Comparison of ENCODE assay signal across 16 cellular contexts in genomic region chr14:76497550-76498484, GRCh38.
A peak's percentile ranks its signal among the peaks of the same experiment; 100 is the strongest.
DNase-seq lines count a peak whose midpoint lies in the region; ATAC-seq, FAIRE-seq and TF ChIP-seq lines count a peak whose summit lies in the region.
"Had no signal": no experiment of that assay in that cellular context is flagged by ENCODE, and none has a peak within 500 bp of the region (broad histone marks: within the 10 kb centered on the region; RNA-seq: fewer than 3 reads in every experiment).

No MANE protein-coding gene starts in this region.

- TF ChIP-seq CTCF in Loucy (conservative IDR thresholded peaks at IDR 0.05; ENCODE audit: low read length) (peak; percentile 40), GM12878 (IDR thresholded peaks at IDR 0.05 in 2 of 3, conservative IDR thresholded peaks at IDR 0.05 in 1 of 3; ENCODE audit: control insufficient read depth in 2 of 3, extremely low read depth in 1 of 3, insufficient read depth in 1 of 3, low read depth in 3 of 3, low read length in 3 of 3) (peak in 2 of 3 experiments; percentile 28 to 46; a peak in 3 of 6 replicates), upper lobe of right lung (IDR thresholded peaks at IDR 0.05) (no peak)

- intact Hi-C loops in GM12878 (cut with micrococcal nuclease; ENCODE audit: unreplicated experiment) = no loop called here
- intact Hi-C loops in upper lobe of right lung (cut with DNase I) = no loop called here

- no peak overlapping the region for H3K4me3 ChIP-seq in Loucy (ENCODE audit: low read length, poor library complexity, severe bottlenecking)
- H3K4me3 ChIP-seq in GM12878 = no peak overlapping the region
- no peak overlapping the region for H3K4me3 ChIP-seq in upper lobe of right lung
- H3K4me3 ChIP-seq: BLaER1, upper lobe of left lung had no signal

- no peaks in the 10 kb centered on the region for H3K27me3 ChIP-seq in Loucy (ENCODE audit: insufficient read depth, low read length, poor library complexity, severe bottlenecking)
- H3K27me3 ChIP-seq in GM12878 (replicated peaks in 1 of 2; ENCODE audit: control insufficient read depth in 2 of 2, insufficient read depth in 2 of 2, low read length in 1 of 2) = no peaks in the 10 kb centered on the region
- H3K27me3 ChIP-seq in upper lobe of right lung = no peaks in the 10 kb centered on the region
- H3K27me3 ChIP-seq: BLaER1, upper lobe of left lung had no signal

- H3K27ac Mint-ChIP-seq in activated CD8-positive, alpha-beta memory T cell treated with anti-CD3 and anti-CD28 coated beads, Interleukin-2, amount 10 ng/mL, durations not matched to agents 7 days and 5 days = no peak overlapping the region
- H3K27ac Mint-ChIP-seq: natural killer cell had no signal

- H3K4me1 ChIP-seq in Loucy (ENCODE audit: insufficient read depth, low read length, poor library complexity, severe bottlenecking) (no peaks in the 10 kb centered on the region), GM12878 (ENCODE audit: control insufficient read depth, insufficient read depth, low read length) (no peaks in the 10 kb centered on the region), upper lobe of right lung (no peaks in the 10 kb centered on the region)
- H3K4me1 ChIP-seq: upper lobe of left lung had no signal

- TF ChIP-seq RAD21 in GM12878 (IDR thresholded peaks at IDR 0.05; ENCODE audit: insufficient read depth, low read depth, low read length) = 0 out of 2 replicates have a peak, but pooled peaks have one; percentile 26

- SMC1A ChIA-PET in GM12878 (lab: Charles Lee; ENCODE audit: uncharacterized antibody, unreplicated experiment) = interaction anchor here (1.8 kb wide), 1 partner anchor 42 kb away, joined by 5 read pairs; no protein-coding TSS in a partner anchor

- no peak overlapping the region for H3K9ac ChIP-seq in Loucy (ENCODE audit: low read depth, low read length, poor library complexity, severe bottlenecking)
- H3K9ac ChIP-seq in GM12878 (ENCODE audit: control insufficient read depth, insufficient read depth, low read length) = no peak overlapping the region
- H3K9ac ChIP-seq: BLaER1 had no signal

- TF ChIP-seq EP300 in GM12878 (IDR thresholded peaks at IDR 0.05; ENCODE audit: borderline replicate concordance in 1 of 2, control insufficient read depth in 1 of 2, low read depth in 2 of 2, low read length in 2 of 2) = no peak

- H3K36me3 ChIP-seq in Loucy (ENCODE audit: insufficient read depth, low read length) (no peaks in the 10 kb centered on the region), GM12878 (ENCODE audit: control insufficient read depth in 2 of 2, insufficient read depth in 2 of 2, low read length in 1 of 2) (no peaks in the 10 kb centered on the region), upper lobe of right lung (no peaks in the 10 kb centered on the region)
- H3K36me3 ChIP-seq: BLaER1, upper lobe of left lung had no signal

- FAIRE-seq in GM12878 (lab: Jason Lieb, UNC) = no peak
- FAIRE-seq: small intestine had no signal

- H3K79me2 ChIP-seq in Loucy (ENCODE audit: insufficient read depth, low read length) (no peaks in the 10 kb centered on the region), GM12878 (ENCODE audit: control insufficient read depth, insufficient read depth, low read length) (no peaks in the 10 kb centered on the region)

- in situ Hi-C loops in GM12878 (cut with MboI) = no loop called here

- no peaks in the 10 kb centered on the region for H3K9me2 ChIP-seq in Loucy (replicated peaks; ENCODE audit: low read depth, low read length)

- no TSS peak for BruUV-seq in GM12878 (replicated peaks; lab: Mats Ljungman, UMichigan)

- H2AFZ ChIP-seq in Loucy (ENCODE audit: low read length) = no peak overlapping the region
- H2AFZ ChIP-seq in GM12878 (ENCODE audit: control insufficient read depth, low read depth, low read length) = no peak overlapping the region

- no peaks in the 10 kb centered on the region for H3K36me3 Mint-ChIP-seq in activated CD8-positive, alpha-beta memory T cell treated with anti-CD3 and anti-CD28 coated beads, Interleukin-2, amount 10 ng/mL, durations not matched to agents 7 days and 5 days
- H3K36me3 Mint-ChIP-seq: natural killer cell had no signal

- H4K20me1 ChIP-seq in Loucy (ENCODE audit: insufficient read depth, low read length, poor library complexity, severe bottlenecking) (no peaks in the 10 kb centered on the region), GM12878 (ENCODE audit: control insufficient read depth, insufficient read depth) (no peaks in the 10 kb centered on the region)
- H4K20me1 ChIP-seq: BLaER1 had no signal

- H3K4me1 Mint-ChIP-seq in activated CD8-positive, alpha-beta memory T cell treated with anti-CD3 and anti-CD28 coated beads, Interleukin-2, amount 10 ng/mL, durations not matched to agents 7 days and 5 days = no peaks in the 10 kb centered on the region
- H3K4me1 Mint-ChIP-seq: natural killer cell had no signal

- no peaks in the 10 kb centered on the region for H3K9me3 ChIP-seq in Loucy (ENCODE audit: insufficient read depth, low read depth, low read length)
- no peaks in the 10 kb centered on the region; the same call in 2 of the 3 replicates for H3K9me3 ChIP-seq in GM12878 (replicated peaks; ENCODE audit: control insufficient read depth, insufficient read depth, low read length)
- no peaks in the 10 kb centered on the region for H3K9me3 ChIP-seq in upper lobe of right lung
- H3K9me3 ChIP-seq: BLaER1, upper lobe of left lung had no signal

- ATAC-seq in GM12878 = peak; percentile 45; the same call in 2 of the 3 replicates
- ATAC-seq in upper lobe of right lung = no peak
- no peak for ATAC-seq in GM21529 (IDR thresholded peaks at IDR 0.05; ENCODE audit: unreplicated experiment)
- ATAC-seq in activated CD8-positive, alpha-beta memory T cell treated with anti-CD3 and anti-CD28 coated beads, Interleukin-2, amount 10 ng/mL, durations not matched to agents 7 days and 5 days = no peak

- peaks cover 3% of the 10 kb centered on the region for H3K27me3 Mint-ChIP-seq in activated CD8-positive, alpha-beta memory T cell treated with anti-CD3 and anti-CD28 coated beads, Interleukin-2, amount 10 ng/mL, durations not matched to agents 7 days and 5 days

- peak; percentile 51 for DNase-seq in activated effector memory CD4-positive, alpha-beta T cell treated with anti-CD3 and anti-CD28 coated beads, Interleukin-2, amount 50 U/mL, for 16 hours
- no peak for DNase-seq in activated effector memory CD4-positive, alpha-beta T cell treated with Interleukin-2 at 50 U/mL for 16 hours
- DNase-seq in GM12878 (ENCODE audit: low read depth, low spot score) = no peak
- DNase-seq in upper lobe of right lung = peak; percentile 49
- no peak for DNase-seq in NCI-H226
- no peak for DNase-seq in activated CD8-positive, alpha-beta memory T cell treated with anti-CD3 and anti-CD28 coated beads, Interleukin-2, amount 10 ng/mL, durations not matched to agents 7 days and 5 days
- DNase-seq: activated CD8-positive, alpha-beta memory T cell treated with anti-CD3 and anti-CD28 coated beads, Interleukin-2, amount 50 U/mL, for 48 hours; amygdala; natural killer cell; NCI-H1105 treated with DMSO at 0.1 percent for 48 hours; small intestine; T1000 had no signal

- CTCF ChIA-PET in GM12878 (lab: Yijun Ruan, JAX) = interaction anchor here (1.8 to 2.2 kb wide), 2 partner anchors 42 to 447 kb away, joined by 8 read pairs; no protein-coding TSS in a partner anchor
- CTCF ChIA-PET in activated CD8-positive, alpha-beta memory T cell treated with anti-CD3 and anti-CD28 coated beads, Interleukin-2, amount 10 ng/mL, durations not matched to agents 7 days and 5 days (lab: Charles Lee) = no interaction called here

- H3K4me2 ChIP-seq in Loucy (ENCODE audit: low read depth, low read length, poor library complexity, severe bottlenecking) = no peak overlapping the region
- no peak overlapping the region for H3K4me2 ChIP-seq in GM12878 (ENCODE audit: control insufficient read depth, insufficient read depth)
- H3K4me2 ChIP-seq: BLaER1 had no signal

- H3K4me3 Mint-ChIP-seq in activated CD8-positive, alpha-beta memory T cell treated with anti-CD3 and anti-CD28 coated beads, Interleukin-2, amount 10 ng/mL, durations not matched to agents 7 days and 5 days = no peak overlapping the region
- H3K4me3 Mint-ChIP-seq: natural killer cell had no signal

- no peak for TF ChIP-seq POLR2A in GM12878 (IDR thresholded peaks at IDR 0.05; ENCODE audit: low read depth, low read length)

- WGBS in GM12878 (ENCODE audit: insufficient coverage, insufficient replicate concordance, low lambda C conversion rate, missing lambda C conversion rate) = 38% methylated on average over 20 of the region's 21 CpGs

- H3K9me3 Mint-ChIP-seq in activated CD8-positive, alpha-beta memory T cell treated with anti-CD3 and anti-CD28 coated beads, Interleukin-2, amount 10 ng/mL, durations not matched to agents 7 days and 5 days (ENCODE audit: low read depth) = no peaks in the 10 kb centered on the region
- H3K9me3 Mint-ChIP-seq: natural killer cell had no signal

- RAD21 ChIA-PET in GM12878 (lab: Charles Lee; ENCODE audit: unreplicated experiment) = interaction anchor here (0.8 to 2.0 kb wide), 2 partner anchors 40 to 42 kb away, joined by 4 to 8 read pairs; no protein-coding TSS in a partner anchor

- POLR2A ChIA-PET in GM12878 (lab: Charles Lee) = no interaction called here

- no peak overlapping the region for H3K27ac ChIP-seq in GM12878 (ENCODE audit: control insufficient read depth, insufficient read depth)
- H3K27ac ChIP-seq in upper lobe of right lung = no peak overlapping the region
- H3K27ac ChIP-seq: BLaER1, upper lobe of left lung had no signal

- no peaks in the 10 kb centered on the region for H3F3A ChIP-seq in Loucy (ENCODE audit: low read depth)

TF ChIP-seq in GM12878, 131 proteins besides CTCF, POLR2A, EP300 and RAD21 (continues in another document):
- no peak for TF ChIP-seq HSF1 (IDR thresholded peaks at IDR 0.05; ENCODE audit: low read depth, low read length)
- no peak for TF ChIP-seq PKNOX1 (IDR thresholded peaks at IDR 0.05)

Comparison
In these comparisons a context has a peak if more than half of its experiments do, and no peak if none do; other contexts are left out.
1. DNase-seq: peak in activated effector memory CD4-positive, alpha-beta T cell treated with anti-CD3 and anti-CD28 coated beads, Interleukin-2, amount 50 U/mL, for 16 hours (single experiment) and upper lobe of right lung (single experiment); none in activated effector memory CD4-positive, alpha-beta T cell treated with Interleukin-2 at 50 U/mL for 16 hours (single experiment), GM12878 (single experiment), NCI-H226 (single experiment) and activated CD8-positive, alpha-beta memory T cell treated with anti-CD3 and anti-CD28 coated beads, Interleukin-2, amount 10 ng/mL, durations not matched to agents 7 days and 5 days (single experiment).